In genomic region chr2:43388371-43388770, GRCh38 we compare ENCODE assay signal across 22 cellular contexts.
"Had no signal": no experiment of that assay in that cellular context is flagged by ENCODE, and none has a peak within 500 bp of the region (broad histone marks: within the 10 kb centered on the region; RNA-seq: fewer than 3 reads in every experiment).

No MANE protein-coding gene starts in this region.

- H3K27ac ChIP-seq: heart left ventricle, left ventricle myocardium inferior, pancreas had no signal

- H3K4me3 Mint-ChIP-seq: activated CD4-positive, alpha-beta memory T cell treated with anti-CD3 and anti-CD28 coated beads, Interleukin-2, amount 10 ng/mL, durations not matched to agents 7 days and 5 days; activated CD8-positive, alpha-beta memory T cell treated with anti-CD3 and anti-CD28 coated beads, Interleukin-2, amount 10 ng/mL, durations not matched to agents 7 days and 5 days; activated naive CD8-positive, alpha-beta T cell; dendritic cell treated with granulocyte-macrophage colony-stimulating factor and Interleukin-4, amounts not matched to agents 40 ng/mL and 50 ng/mL, for 4 days; naive B cell had no signal

- H3K9me3 ChIP-seq: esophagus muscularis mucosa, gastroesophageal sphincter, heart left ventricle, left ventricle myocardium inferior, pancreas had no signal

- ATAC-seq: activated CD8-positive, alpha-beta memory T cell treated with anti-CD3 and anti-CD28 coated beads, Interleukin-2, amount 10 ng/mL, durations not matched to agents 7 days and 5 days; gastroesophageal sphincter; heart left ventricle; pancreas; stimulated activated naive CD8-positive, alpha-beta T cell treated with anti-CD3 and anti-CD28 coated beads, Interleukin-15, Interleukin-2, amounts not matched to agents 100 U/mL and 50 U/mL, for 24 hours had no signal

- FAIRE-seq: bronchial epithelial cell, pancreas, TTC549 had no signal

- H3K27me3 ChIP-seq: esophagus muscularis mucosa, gastroesophageal sphincter, heart left ventricle, pancreas had no signal

- DNase-seq: activated CD4-positive, alpha-beta memory T cell treated with anti-CD3 and anti-CD28 coated beads, Interleukin-2, amount 10 ng/mL, durations not matched to agents 7 days and 5 days; activated CD4-positive, alpha-beta T cell treated with anti-CD3 and anti-CD28 coated beads for 48 hours; activated CD4-positive, CD25-positive, alpha-beta regulatory T cell; activated CD8-positive, alpha-beta memory T cell treated with anti-CD3 and anti-CD28 coated beads, Interleukin-2, amount 10 ng/mL, durations not matched to agents 7 days and 5 days; effector CD8-positive, alpha-beta T cell; heart left ventricle; left ventricle myocardium inferior; mammary epithelial cell; naive B cell; pancreas; retina; stimulated activated CD4-positive, alpha-beta T cell treated with anti-CD3 and anti-CD28 coated beads, Interleukin-2, amount 100 ng/mL, for 24 hours; stimulated activated naive CD8-positive, alpha-beta T cell treated with anti-CD3 and anti-CD28 coated beads, Interleukin-15, Interleukin-2, amounts not matched to agents 100 U/mL and 50 U/mL, for 24 hours; SW 1271; T-helper 2 cell; trophoblast cell had no signal

- H3K4me1 ChIP-seq: pancreas had no signal

- H3K27ac Mint-ChIP-seq: activated CD4-positive, alpha-beta memory T cell treated with anti-CD3 and anti-CD28 coated beads, Interleukin-2, amount 10 ng/mL, durations not matched to agents 7 days and 5 days; activated CD8-positive, alpha-beta memory T cell treated with anti-CD3 and anti-CD28 coated beads, Interleukin-2, amount 10 ng/mL, durations not matched to agents 7 days and 5 days; activated naive CD8-positive, alpha-beta T cell; dendritic cell treated with granulocyte-macrophage colony-stimulating factor and Interleukin-4, amounts not matched to agents 40 ng/mL and 50 ng/mL, for 4 days had no signal

- H3K9me3 Mint-ChIP-seq: activated CD4-positive, alpha-beta memory T cell treated with anti-CD3 and anti-CD28 coated beads, Interleukin-2, amount 10 ng/mL, durations not matched to agents 7 days and 5 days; dendritic cell treated with granulocyte-macrophage colony-stimulating factor and Interleukin-4, amounts not matched to agents 40 ng/mL and 50 ng/mL, for 4 days; naive B cell had no signal

- H3K36me3 ChIP-seq: esophagus muscularis mucosa, gastroesophageal sphincter, heart left ventricle, left ventricle myocardium inferior, pancreas had no signal

- H3K4me3 ChIP-seq: esophagus muscularis mucosa, gastroesophageal sphincter, heart left ventricle, left ventricle myocardium inferior, pancreas had no signal

- H3K27me3 Mint-ChIP-seq: activated CD4-positive, alpha-beta memory T cell treated with anti-CD3 and anti-CD28 coated beads, Interleukin-2, amount 10 ng/mL, durations not matched to agents 7 days and 5 days; activated CD8-positive, alpha-beta memory T cell treated with anti-CD3 and anti-CD28 coated beads, Interleukin-2, amount 10 ng/mL, durations not matched to agents 7 days and 5 days; activated naive CD8-positive, alpha-beta T cell; dendritic cell treated with granulocyte-macrophage colony-stimulating factor and Interleukin-4, amounts not matched to agents 40 ng/mL and 50 ng/mL, for 4 days; naive B cell had no signal
